ENCODE assay signal across 15 cellular contexts in genomic region chr14:34170891-34171290, GRCh38.
DNase-seq lines count a peak whose midpoint lies in the region; TF ChIP-seq lines count a peak whose summit lies in the region.
"Had no signal": no experiment of that assay in that cellular context is flagged by ENCODE, and none has a peak within 500 bp of the region (broad histone marks: within the 10 kb centered on the region; RNA-seq: fewer than 3 reads in every experiment).

No MANE protein-coding gene starts in this region.

- DNase-seq in NCI-H69 (lab: John Stamatoyannopoulos, UW) (peak; percentile 6), NCI-H446 treated with DMSO at 0.1 percent for 48 hours (lab: John Stamatoyannopoulos, UW) (no peak), SIG-M5 (lab: John Stamatoyannopoulos, UW) (no peak)
- no peak for DNase-seq in activated CD4-positive, alpha-beta T cell treated with anti-CD3 and anti-CD28 coated beads for 4 hours
- DNase-seq: C1 segment of cervical spinal cord; Calu3; CD4-positive, alpha-beta memory T cell; COR-L47; DMS53; DMS79 treated with DMSO at 0.1 percent for 48 hours; GF-D8; H9 had no signal

- peak overlapping the region; percentile 55 to 83 (median 69) for H3K27ac Mint-ChIP-seq in nephron
- H3K27ac Mint-ChIP-seq: CD4-positive, alpha-beta memory T cell; GM23338; H9 had no signal

- no peaks in the 10 kb centered on the region for H3K27me3 Mint-ChIP-seq in nephron (ENCODE audit: low read depth)
- H3K27me3 Mint-ChIP-seq: CD4-positive, alpha-beta memory T cell had no signal

- peak overlapping the region; percentile 69; the same call in 1 of the 2 replicates for H3K27ac ChIP-seq in VCaP

- TF ChIP-seq CTCF in VCaP (conservative IDR thresholded peaks at IDR 0.05), result no peak
- TF ChIP-seq CTCF in nephron (IDR thresholded peaks at IDR 0.05; ENCODE audit: unreplicated experiment in 3 of 3), result no peak

- no peaks in the 10 kb centered on the region for H3K36me3 Mint-ChIP-seq in nephron (ENCODE audit: low read depth)
- H3K36me3 Mint-ChIP-seq: CD4-positive, alpha-beta memory T cell had no signal

- no peak overlapping the region for H3K4me3 Mint-ChIP-seq in nephron
- H3K4me3 Mint-ChIP-seq: CD4-positive, alpha-beta memory T cell; GM23338; H9 had no signal

- no peaks in the 10 kb centered on the region for H3K9me3 Mint-ChIP-seq in nephron
- H3K9me3 Mint-ChIP-seq: GM23338, H9 had no signal

- peaks cover 28% of the 10 kb centered on the region for H3K4me1 Mint-ChIP-seq in nephron
- H3K4me1 Mint-ChIP-seq: GM23338, H9 had no signal
